8 cellular contexts compared by ENCODE assay signal in genomic region chr14:101707285-101707842, GRCh38. TPM values are rescaled to one million over a fixed set of nuclear protein-coding genes. Genes with fewer than 3 reads are reported as not detected.
DNase-seq lines count a peak whose midpoint lies in the region; ATAC-seq, FAIRE-seq and TF ChIP-seq lines count a peak whose summit lies in the region.

No MANE protein-coding gene starts in this region.

- WGBS in pancreas, 2 donors, result 2% methylated on average over 12 of the region's 12 CpGs

- H3K9me3 Mint-ChIP-seq in activated naive CD4-positive, alpha-beta T cell treated with anti-CD3 and anti-CD28 coated beads, Interleukin-2, amount 10 ng/mL, durations not matched to agents 7 days and 5 days, result no peaks in the 10 kb centered on the region

- H3K36me3 Mint-ChIP-seq in activated naive CD4-positive, alpha-beta T cell treated with anti-CD3 and anti-CD28 coated beads, Interleukin-2, amount 10 ng/mL, durations not matched to agents 7 days and 5 days, result peaks cover 2% of the 10 kb centered on the region

- no peaks in the 10 kb centered on the region for H3K9me3 ChIP-seq in pancreas

- H3K4me3 ChIP-seq in AG04449 (ENCODE audit: low read depth, low read length) (no peak overlapping the region; the same call in 1 of the 2 replicates), pancreas (no peak overlapping the region)

- no peaks in the 10 kb centered on the region for H3K27me3 ChIP-seq in pancreas

- H3K27ac ChIP-seq in pancreas, result no peak overlapping the region

- FAIRE-seq in GM19239 (lab: Jason Lieb, UNC) (peak; percentile 92), pancreas (lab: Jason Lieb, UNC) (peak; percentile 69)

- ATAC-seq in pancreas (peak; percentile 78 to 92 (median 90)), GM19023 (IDR thresholded peaks at IDR 0.05; ENCODE audit: unreplicated experiment) (no peak)

- intact Hi-C loops in pancreas (cut with DNase I), result loop anchor here in 1 of 3 donors (5.0 kb wide), 1 partner anchor 250 kb away; no protein-coding TSS in a partner anchor

- H3K36me3 ChIP-seq in pancreas, result no peaks in the 10 kb centered on the region

- POLR2A ChIA-PET in AG04449 (lab: Yijun Ruan, JAX), result no interaction called here

- peak overlapping the region; percentile 84 for H3K27ac Mint-ChIP-seq in activated naive CD4-positive, alpha-beta T cell treated with anti-CD3 and anti-CD28 coated beads, Interleukin-2, amount 10 ng/mL, durations not matched to agents 7 days and 5 days

- H3K4me1 Mint-ChIP-seq in activated naive CD4-positive, alpha-beta T cell treated with anti-CD3 and anti-CD28 coated beads, Interleukin-2, amount 10 ng/mL, durations not matched to agents 7 days and 5 days, result peaks cover 40% of the 10 kb centered on the region

- TF ChIP-seq CTCF in AG04449 (IDR thresholded peaks at IDR 0.05; ENCODE audit: insufficient read depth, low read length, missing control alignments) (peak; percentile 61), pancreas (IDR thresholded peaks at IDR 0.05) (peak; percentile 57 to 82 (median 72))

- peak; percentile 36 for DNase-seq in AG04449 (ENCODE audit: low read depth, low spot score)
- DNase-seq in GM19239 (ENCODE audit: insufficient read length, low spot score), result peak; percentile 65
- DNase-seq in NCI-H1092 (lab: John Stamatoyannopoulos, UW), result peak; percentile 60
- DNase-seq in SIG-M5 treated with dmso at 0.1 percent for 504 hours (lab: John Stamatoyannopoulos, UW; ENCODE audit: unreplicated experiment), result peak; percentile 85
- peak; percentile 67 for DNase-seq in activated naive CD4-positive, alpha-beta T cell treated with anti-CD3 and anti-CD28 coated beads, Interleukin-2, amount 10 ng/mL, durations not matched to agents 7 days and 5 days
- DNase-seq in globus pallidus (ENCODE audit: low spot score), result peak; percentile 68
- peak in 4 of 6 donors; percentile 37 to 72 (median 44) for DNase-seq in pancreas

- CTCF ChIA-PET in AG04449 (lab: Yijun Ruan, JAX), result interaction anchor here (0.8 to 4.2 kb wide), 27 partner anchors 8 to 1297 kb away, joined by 3 to 28 read pairs (median 5); partner anchors contain the start of gene ZNF839
- CTCF ChIA-PET in activated naive CD4-positive, alpha-beta T cell treated with anti-CD3 and anti-CD28 coated beads, Interleukin-2, amount 10 ng/mL, durations not matched to agents 7 days and 5 days (lab: Charles Lee), result interaction anchor here (0.7 to 5.1 kb wide), 31 partner anchors 9 to 650 kb away, joined by 3 to 70 read pairs (median 5); partner anchors contain the start of gene DYNC1H1

- peaks cover 26% of the 10 kb centered on the region for H3K27me3 Mint-ChIP-seq in activated naive CD4-positive, alpha-beta T cell treated with anti-CD3 and anti-CD28 coated beads, Interleukin-2, amount 10 ng/mL, durations not matched to agents 7 days and 5 days

- H3K4me1 ChIP-seq in pancreas, result peaks cover 0 to 3% (median 0%) of the 10 kb centered on the region in 3 donors

- no peak overlapping the region for H3K4me3 Mint-ChIP-seq in activated naive CD4-positive, alpha-beta T cell treated with anti-CD3 and anti-CD28 coated beads, Interleukin-2, amount 10 ng/mL, durations not matched to agents 7 days and 5 days

RNA-seq across cellular contexts. Expression of gene PPP2R5C, which starts 54.1 kb away (rescaled TPM):
- total RNA-seq in pancreas, result 10 to 100 TPM; 49.8 to 76.1 (median 62.6) TPM
- polyA plus RNA-seq in pancreas, result 10 to 100 TPM; 41.6 to 47.5 TPM
